ENCODE assay signal across 8 cellular contexts in genomic region chr10:110356628-110357245, GRCh38. TPM values are rescaled to one million over a fixed set of nuclear protein-coding genes. Genes with fewer than 3 reads are reported as not detected.
A peak's percentile ranks its signal among the peaks of the same experiment; 100 is the strongest.
DNase-seq lines count a peak whose midpoint lies in the region; ATAC-seq lines count a peak whose summit lies in the region.

No MANE protein-coding gene starts in this region.

- DNase-seq in Caki2 (ENCODE audit: low read depth), result peak; percentile 95
- DNase-seq in activated CD8-positive, alpha-beta memory T cell treated with anti-CD3 and anti-CD28 coated beads, Interleukin-2, amount 50 U/mL, for 4 hours, result peak; percentile 43
- peak; percentile 83 for DNase-seq in germinal center (ENCODE audit: low spot score)
- DNase-seq in stimulated activated CD8-positive, alpha-beta memory T cell treated with anti-CD3 and anti-CD28 coated beads, Interleukin-12 subunit alpha, Interleukin-12 subunit beta, amount 100 ng/mL, for 4 hours (ENCODE audit: low read depth), result peak; percentile 28
- DNase-seq in HuH-7.5 (ENCODE audit: low spot score), result no peak
- DNase-seq in NCI-H226, result no peak

- ATAC-seq in GM21360 (IDR thresholded peaks at IDR 0.05; ENCODE audit: unreplicated experiment), result peak; percentile 74
- peak; percentile 72 for ATAC-seq in HG03575 (IDR thresholded peaks at IDR 0.05; ENCODE audit: extremely low read depth, insufficient number of reproducible peaks, low FRiP score, unreplicated experiment)

- in situ Hi-C loops in Caki2 (cut with HindIII; ENCODE audit: low pct_unique_long_range_greater_than_20kb, low sequenced_read_pairs), result no loop called here

RNA-seq across cellular contexts. Expression of gene SMNDC1, which starts 52.0 kb away (rescaled TPM):
- total RNA-seq in Caki2 (2014; rRNA removed; shearing (Covaris generic); ENCODE audit: low replicate concordance), result 2.2 and 7.5 TPM in 2 replicates

Comparison
In these comparisons a context has a peak if more than half of its experiments do, and no peak if none do; other contexts are left out.
1. DNase-seq: peak in Caki2 (single experiment), activated CD8-positive, alpha-beta memory T cell treated with anti-CD3 and anti-CD28 coated beads, Interleukin-2, amount 50 U/mL, for 4 hours (single experiment), germinal center (single experiment) and stimulated activated CD8-positive, alpha-beta memory T cell treated with anti-CD3 and anti-CD28 coated beads, Interleukin-12 subunit alpha, Interleukin-12 subunit beta, amount 100 ng/mL, for 4 hours (single experiment); none in HuH-7.5 (single experiment) and NCI-H226 (single experiment).